In the genomic region with DNA sequence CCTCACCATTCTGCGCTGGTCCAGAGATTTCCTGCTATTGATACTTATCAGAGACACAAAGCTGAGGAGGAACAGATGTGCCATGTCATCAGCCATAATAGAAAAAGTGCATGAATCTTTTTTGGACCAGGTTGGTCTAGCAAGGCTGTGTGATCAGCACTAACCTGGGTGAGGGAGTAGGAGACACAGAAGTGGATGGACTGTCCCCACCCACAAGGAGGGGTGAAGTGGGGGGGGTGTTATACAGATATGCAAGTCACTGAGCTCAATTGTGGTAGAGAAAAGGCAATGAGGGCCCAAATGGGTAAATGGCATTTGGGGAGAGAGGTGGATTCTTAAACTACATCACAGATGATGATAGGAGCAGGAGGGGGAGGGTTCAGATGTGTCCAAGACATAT, we compare ENCODE assay signal across 24 cellular contexts.
"Had no signal": no experiment of that assay in that cellular context is flagged by ENCODE, and none has a peak within 500 bp of the region (broad histone marks: within the 10 kb centered on the region; RNA-seq: fewer than 3 reads in every experiment).

No MANE protein-coding gene starts in this region.

- ATAC-seq: activated naive CD4-positive, alpha-beta T cell treated with anti-CD3 and anti-CD28 coated beads, Interleukin-2, amount 50 U/mL, for 72 hours; body of pancreas; left lung; sciatic nerve; T-cell; WTC11 had no signal

- H3K9me3 ChIP-seq: body of pancreas, left lung, ovary, tibial nerve had no signal

- H3K27me3 ChIP-seq: body of pancreas, dorsolateral prefrontal cortex, left lung, ovary, tibial nerve had no signal

- H3K4me3 ChIP-seq: body of pancreas, dorsolateral prefrontal cortex, left lung, ovary, tibial nerve had no signal

- H3K9me3 Mint-ChIP-seq: activated CD4-positive, alpha-beta memory T cell treated with anti-CD3 and anti-CD28 coated beads, Interleukin-2, amount 10 ng/mL, durations not matched to agents 7 days and 5 days; activated naive CD4-positive, alpha-beta T cell treated with anti-CD3 and anti-CD28 coated beads, Interleukin-2, amount 50 U/mL, for 72 hours; endodermal cell; naive B cell; T-cell; WTC11 had no signal

- H3K27ac ChIP-seq: body of pancreas, epithelial cell of prostate, left lung had no signal

- H3K4me3 Mint-ChIP-seq: activated CD4-positive, alpha-beta memory T cell treated with anti-CD3 and anti-CD28 coated beads, Interleukin-2, amount 10 ng/mL, durations not matched to agents 7 days and 5 days; endodermal cell; naive B cell; T-cell; WTC11 had no signal

- H3K27ac Mint-ChIP-seq: activated CD4-positive, alpha-beta memory T cell treated with anti-CD3 and anti-CD28 coated beads, Interleukin-2, amount 10 ng/mL, durations not matched to agents 7 days and 5 days; activated naive CD4-positive, alpha-beta T cell treated with anti-CD3 and anti-CD28 coated beads, Interleukin-2, amount 50 U/mL, for 72 hours; endodermal cell; naive B cell; T-cell; WTC11 had no signal

- H3K27me3 Mint-ChIP-seq: naive B cell had no signal

- H3K36me3 ChIP-seq: left lung, ovary, tibial nerve had no signal

- DNase-seq: activated CD4-positive, alpha-beta memory T cell treated with anti-CD3 and anti-CD28 coated beads, Interleukin-2, amount 10 ng/mL, durations not matched to agents 7 days and 5 days; activated CD4-positive, alpha-beta T cell treated with anti-CD3 and anti-CD28 coated beads for 4 hours; activated CD8-positive, alpha-beta memory T cell treated with anti-CD3 and anti-CD28 coated beads, Interleukin-2, amount 50 U/mL, for 4 hours; activated effector memory CD4-positive, alpha-beta T cell treated with Interleukin-2 at 50 U/mL for 16 hours; activated T-cell treated with anti-CD3 and anti-CD28 coated beads, Interleukin-2, amount 50 U/mL, for 48 hours; amniotic stem cell; body of pancreas; central memory CD4-positive, alpha-beta T cell; dorsolateral prefrontal cortex; endodermal cell; foreskin fibroblast; hypothalamus; kidney; left lung; naive B cell; ovary; stimulated activated naive CD4-positive, alpha-beta T cell; substantia nigra; T-cell had no signal
